In the genomic region with DNA sequence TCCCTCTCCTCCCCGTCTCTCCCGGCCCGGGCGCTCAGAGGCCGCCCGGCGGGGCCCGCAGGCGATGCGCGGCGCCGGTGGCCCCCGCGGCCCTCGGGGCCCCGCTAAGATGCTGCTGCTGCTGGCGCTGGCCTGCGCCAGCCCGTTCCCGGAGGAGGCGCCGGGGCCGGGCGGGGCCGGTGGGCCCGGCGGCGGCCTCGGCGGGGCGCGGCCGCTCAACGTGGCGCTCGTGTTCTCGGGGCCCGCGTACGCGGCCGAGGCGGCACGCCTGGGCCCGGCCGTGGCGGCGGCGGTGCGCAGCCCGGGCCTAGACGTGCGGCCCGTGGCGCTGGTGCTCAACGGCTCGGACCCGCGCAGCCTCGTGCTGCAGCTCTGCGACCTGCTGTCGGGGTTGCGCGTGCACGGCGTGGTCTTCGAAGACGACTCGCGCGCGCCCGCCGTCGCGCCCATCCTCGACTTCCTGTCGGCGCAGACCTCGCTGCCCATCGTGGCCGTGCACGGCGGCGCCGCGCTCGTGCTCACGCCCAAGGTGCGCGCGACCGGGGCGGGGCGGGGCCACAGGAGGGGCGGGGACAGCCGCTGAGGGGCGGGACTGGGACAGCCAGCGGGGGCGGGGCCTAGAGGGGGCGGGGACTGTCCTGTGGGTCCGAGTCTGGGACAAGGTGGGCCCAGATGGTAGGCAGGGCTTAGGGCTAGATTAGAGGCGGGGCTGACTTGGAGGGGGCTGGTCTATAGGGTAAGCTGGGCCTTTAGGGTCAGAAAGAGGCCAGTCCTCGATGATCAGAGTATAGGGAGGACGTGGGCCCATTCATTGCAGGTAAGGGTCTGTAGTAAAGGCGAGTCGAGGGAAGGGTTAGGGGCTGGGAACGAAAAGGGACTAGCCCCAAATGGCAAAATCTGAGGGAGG, we compare ENCODE assay signal across 8 cellular contexts. TPM values are rescaled to one million over a fixed set of nuclear protein-coding genes. Genes with fewer than 3 reads are reported as not detected.
DNase-seq lines count a peak whose midpoint lies in the region; ATAC-seq and TF ChIP-seq lines count a peak whose summit lies in the region.

No MANE protein-coding gene starts in this region.

- H3K9ac ChIP-seq in NT2/D1 (ENCODE audit: insufficient read length, low read depth) = peak overlapping the region; percentile 86

- TF ChIP-seq CTCF in GM12864 (IDR thresholded peaks at IDR 0.05; ENCODE audit: low read depth, low read length, missing control alignments) (no peak), esophagus squamous epithelium (IDR thresholded peaks at IDR 0.05) (no peak), nephron (IDR thresholded peaks at IDR 0.05; ENCODE audit: unreplicated experiment in 3 of 3) (no peak)

- H3K4me1 ChIP-seq in NT2/D1 (ENCODE audit: insufficient read depth, insufficient read length) (peaks cover 19% of the 10 kb centered on the region), esophagus squamous epithelium (peaks cover 15 to 46% (median 18%) of the 10 kb centered on the region in 3 donors)

- no peaks in the 10 kb centered on the region for H3K9me3 ChIP-seq in NT2/D1 (ENCODE audit: insufficient read depth, low read length)
- no peaks in the 10 kb centered on the region for H3K9me3 ChIP-seq in esophagus squamous epithelium

- H3K36me3 ChIP-seq in NT2/D1 (ENCODE audit: insufficient read depth, insufficient read length, low read length) (no peaks in the 10 kb centered on the region), esophagus squamous epithelium (no peaks in the 10 kb centered on the region)

- H3K27ac ChIP-seq in esophagus squamous epithelium = peak overlapping the region in 3 of 4 donors; percentile 50 to 63 (median 58)

- ATAC-seq in HG03139 (IDR thresholded peaks at IDR 0.05; ENCODE audit: unreplicated experiment) (peak; percentile 45), GM18870 (IDR thresholded peaks at IDR 0.05; ENCODE audit: unreplicated experiment) (no peak)
- ATAC-seq in stimulated activated naive CD8-positive, alpha-beta T cell treated with anti-CD3 and anti-CD28 coated beads, Interleukin-15, amount 100 ng/mL, for 72 hours = peak; percentile 81

- intact Hi-C loops in esophagus squamous epithelium (cut with DNase I) = no loop called here

- H3K27me3 ChIP-seq in NT2/D1 (ENCODE audit: insufficient read depth, insufficient read length) (peaks cover 45% of the 10 kb centered on the region), esophagus squamous epithelium (peaks cover 9 to 52% (median 29%) of the 10 kb centered on the region in 4 donors)

- H3K4me3 ChIP-seq in GM12864 (ENCODE audit: low read depth, low read length) (peak overlapping the region; percentile 61), NT2/D1 (ENCODE audit: insufficient read length, low read depth) (peak overlapping the region; percentile 64), esophagus squamous epithelium (peak overlapping the region; percentile 25 to 68 (median 44))

- no peaks in the 10 kb centered on the region for H3K9me3 Mint-ChIP-seq in nephron
- H3K9me3 Mint-ChIP-seq in stimulated activated naive CD8-positive, alpha-beta T cell treated with anti-CD3 and anti-CD28 coated beads, Interleukin-15, amount 100 ng/mL, for 72 hours = peaks cover 0 to 4% of the 10 kb centered on the region in 2 donors

- H3K4me1 Mint-ChIP-seq in nephron = peaks cover 58% of the 10 kb centered on the region
- peaks cover 60% of the 10 kb centered on the region for H3K4me1 Mint-ChIP-seq in stimulated activated naive CD8-positive, alpha-beta T cell treated with anti-CD3 and anti-CD28 coated beads, Interleukin-15, amount 100 ng/mL, for 72 hours

- TF ChIP-seq POLR2A in esophagus squamous epithelium (IDR thresholded peaks at IDR 0.05) = peak in 2 of 4 donors; percentile 26 to 60

- 14 to 52% methylated on average over 9 to 38 of the region's 109 CpGs for WGBS in esophagus squamous epithelium, 2 donors

- H3K36me3 Mint-ChIP-seq in nephron (ENCODE audit: low read depth) = no peaks in the 10 kb centered on the region

- peak overlapping the region; percentile 86 to 90 (median 88) for H3K4me3 Mint-ChIP-seq in nephron
- peak overlapping the region; percentile 87 to 91 for H3K4me3 Mint-ChIP-seq in stimulated activated naive CD8-positive, alpha-beta T cell treated with anti-CD3 and anti-CD28 coated beads, Interleukin-15, amount 100 ng/mL, for 72 hours

- H3K27ac Mint-ChIP-seq in nephron = peak overlapping the region; percentile 78 to 94 (median 92)
- H3K27ac Mint-ChIP-seq in stimulated activated naive CD8-positive, alpha-beta T cell treated with anti-CD3 and anti-CD28 coated beads, Interleukin-15, amount 100 ng/mL, for 72 hours = peak overlapping the region; percentile 30 to 96

- DNase-seq in GM12864 (ENCODE audit: low read depth) (peak; percentile 79), NT2/D1 (ENCODE audit: low read depth, low spot score) (peak; percentile 86), activated T-cell treated with anti-CD3 and anti-CD28 coated beads for 4 hours (peak; percentile 72), esophagus squamous epithelium (lab: John Stamatoyannopoulos, UW) (no peak)
- peak; percentile 91 to 92 for DNase-seq in stimulated activated naive CD8-positive, alpha-beta T cell treated with anti-CD3 and anti-CD28 coated beads, Interleukin-15, amount 100 ng/mL, for 72 hours

- H3K27me3 Mint-ChIP-seq in nephron (ENCODE audit: low read depth) = peaks cover 44% of the 10 kb centered on the region
- H3K27me3 Mint-ChIP-seq in stimulated activated naive CD8-positive, alpha-beta T cell treated with anti-CD3 and anti-CD28 coated beads, Interleukin-15, amount 100 ng/mL, for 72 hours = peaks cover 46% of the 10 kb centered on the region

RNA-seq across cellular contexts. Expression of a gene that starts 5.1 kb away (rescaled TPM):
- total RNA-seq in esophagus squamous epithelium = under 1 TPM; 0.09 to 0.47 (median 0.15) TPM

RNA-seq across cellular contexts. Expression of a gene that starts 7.2 kb away (rescaled TPM):
- 10 to 100 TPM; 63.5 to 87.4 (median 70.2) TPM for total RNA-seq in esophagus squamous epithelium

RNA-seq across cellular contexts. Expression of a gene that starts 34.4 kb away (rescaled TPM):
- total RNA-seq in esophagus squamous epithelium = not detected

RNA-seq across cellular contexts. Expression of a gene that starts 34.8 kb away (rescaled TPM):
- total RNA-seq in esophagus squamous epithelium = 1 to 10 TPM; 3.2 to 9.3 (median 6.2) TPM

RNA-seq across cellular contexts. Expression of a gene that starts 47.2 kb away (rescaled TPM):
- total RNA-seq in esophagus squamous epithelium = 10 to 100 TPM; 33.0 to 43.9 (median 34.6) TPM
